In genomic region chr17:57935833-57936807, GRCh38 we compare ENCODE assay signal across 8 cellular contexts. TPM values are rescaled to one million over a fixed set of nuclear protein-coding genes. Genes with fewer than 3 reads are reported as not detected.
DNase-seq lines count a peak whose midpoint lies in the region; TF ChIP-seq lines count a peak whose summit lies in the region.

No MANE protein-coding gene starts in this region.

- peaks cover 57 to 86% (median 69%) of the 10 kb centered on the region in 10 experiments for H3K4me1 ChIP-seq in BLaER1 treated with 17β-estradiol and CSF1 and Interleukin-3, amounts not matched to agents 10 nM and 100 nM
- H3K4me1 ChIP-seq in SJCRH30 = peaks cover 34% of the 10 kb centered on the region

- H3K36me3 ChIP-seq in BLaER1 treated with 17β-estradiol and CSF1 and Interleukin-3, amounts not matched to agents 10 nM and 100 nM = no peaks in the 10 kb centered on the region
- no peaks in the 10 kb centered on the region for H3K36me3 ChIP-seq in SJCRH30

- peak overlapping the region in 9 of 11 experiments; percentile 43 to 72 (median 51); a peak in 18 of 22 replicates for H3K27ac ChIP-seq in BLaER1 treated with 17β-estradiol and CSF1 and Interleukin-3, amounts not matched to agents 10 nM and 100 nM
- peak overlapping the region; percentile 71 for H3K27ac ChIP-seq in SJCRH30

- no peaks in the 10 kb centered on the region for H3K9me3 ChIP-seq in BLaER1 treated with 17β-estradiol and CSF1 and Interleukin-3, amounts not matched to agents 10 nM and 100 nM (replicated peaks in 1 of 11)
- no peaks in the 10 kb centered on the region for H3K9me3 ChIP-seq in SJCRH30 (replicated peaks)

- H3K4me2 ChIP-seq in BLaER1 treated with 17β-estradiol and CSF1 and Interleukin-3, amounts not matched to agents 10 nM and 100 nM = peak overlapping the region; percentile 69 to 94 (median 88)

- TF ChIP-seq CTCF in fibroblast of the aortic adventitia (IDR thresholded peaks at IDR 0.05; ENCODE audit: insufficient read depth, low read length) = no peak

- peak overlapping the region; percentile 3 to 64 (median 47); a peak in 20 of 22 replicates for H3K9ac ChIP-seq in BLaER1 treated with 17β-estradiol and CSF1 and Interleukin-3, amounts not matched to agents 10 nM and 100 nM

- DNase-seq in SJCRH30 = peak in 1 of 2 experiments; percentile 61
- DNase-seq in fibroblast of the aortic adventitia (ENCODE audit: low read depth) = peak; percentile 60
- DNase-seq in nucleus accumbens (lab: John Stamatoyannopoulos, UW) = peak in 43 of 56 donors; percentile 33 to 84 (median 68)
- no peak for DNase-seq in NCI-H1417 treated with DMSO at 0.1 percent for 48 hours (lab: John Stamatoyannopoulos, UW)
- DNase-seq in DMS114 treated with DMSO at 0.1 percent for 48 hours (lab: John Stamatoyannopoulos, UW; ENCODE audit: unreplicated experiment) = no peak
- DNase-seq in stimulated activated CD4-positive, alpha-beta T cell treated with anti-CD3 and anti-CD28 coated beads, Interleukin-15, amount 100 ng/mL, for 24 hours = no peak
- no peak for DNase-seq in activated CD4-positive, alpha-beta T cell treated with anti-CD3 and anti-CD28 coated beads for 48 hours

- peaks cover 0 to 2% (median 0%) of the 10 kb centered on the region in 11 experiments; a peak in 1 of 22 replicates for H3K27me3 ChIP-seq in BLaER1 treated with 17β-estradiol and CSF1 and Interleukin-3, amounts not matched to agents 10 nM and 100 nM
- no peaks in the 10 kb centered on the region for H3K27me3 ChIP-seq in SJCRH30

- peaks cover 0 to 66% (median 0%) of the 10 kb centered on the region in 11 experiments; a peak in 8 of 22 replicates for H4K20me1 ChIP-seq in BLaER1 treated with 17β-estradiol and CSF1 and Interleukin-3, amounts not matched to agents 10 nM and 100 nM

- H3K4me3 ChIP-seq in BLaER1 treated with 17β-estradiol and CSF1 and Interleukin-3, amounts not matched to agents 10 nM and 100 nM = no peak overlapping the region; a peak in 1 of 20 replicates
- H3K4me3 ChIP-seq in SJCRH30 (peak overlapping the region; percentile 26), fibroblast of the aortic adventitia (ENCODE audit: low read depth, low read length) (peak overlapping the region; percentile 17)

RNA-seq across cellular contexts. Expression of gene CUEDC1, which starts 19.1 kb away (rescaled TPM):
- total RNA-seq in SJCRH30 (2014; rRNA removed; shearing (Covaris generic)) = 11.6 and 14.4 TPM in 2 replicates
- 17.1 and 25.7 TPM in 2 replicates for total RNA-seq in fibroblast of the aortic adventitia (ENCODE audit: low replicate concordance)

RNA-seq across cellular contexts. Expression of gene VEZF1, which starts 51.9 kb away (rescaled TPM):
- total RNA-seq in SJCRH30 (2014; rRNA removed; shearing (Covaris generic)) = 74.9 and 78.9 TPM in 2 replicates
- 16.4 and 76.2 TPM in 2 replicates for total RNA-seq in fibroblast of the aortic adventitia (ENCODE audit: low replicate concordance)

Comparison
In these comparisons a context has a peak if more than half of its experiments do, and no peak if none do; other contexts are left out.
1. H3K4me3 ChIP-seq: peak in SJCRH30 (single experiment) and fibroblast of the aortic adventitia (single experiment); none in BLaER1 treated with 17β-estradiol and CSF1 and Interleukin-3, amounts not matched to agents 10 nM and 100 nM (0 of 10).
2. DNase-seq: peak in fibroblast of the aortic adventitia (single experiment) and nucleus accumbens (43 of 56); none in NCI-H1417 treated with DMSO at 0.1 percent for 48 hours (single experiment), DMS114 treated with DMSO at 0.1 percent for 48 hours (single experiment), stimulated activated CD4-positive, alpha-beta T cell treated with anti-CD3 and anti-CD28 coated beads, Interleukin-15, amount 100 ng/mL, for 24 hours (single experiment) and activated CD4-positive, alpha-beta T cell treated with anti-CD3 and anti-CD28 coated beads for 48 hours (single experiment).